In genomic region chr5:60812426-60812825, GRCh38 we compare ENCODE assay signal across 21 cellular contexts. TPM values are rescaled to one million over a fixed set of nuclear protein-coding genes. Genes with fewer than 3 reads are reported as not detected.
A peak's percentile ranks its signal among the peaks of the same experiment; 100 is the strongest.
DNase-seq lines count a peak whose midpoint lies in the region; ATAC-seq, FAIRE-seq and TF ChIP-seq lines count a peak whose summit lies in the region.
"Had no signal": no experiment of that assay in that cellular context is flagged by ENCODE, and none has a peak within 500 bp of the region (broad histone marks: within the 10 kb centered on the region; RNA-seq: fewer than 3 reads in every experiment).

No MANE protein-coding gene starts in this region.

- H4K91ac ChIP-seq in H1 (replicated peaks; ENCODE audit: insufficient read length, low read length) = no peak overlapping the region

- no peaks in the 10 kb centered on the region for H3K23me2 ChIP-seq in H1 (ENCODE audit: low read depth, low read length)

- H4K8ac ChIP-seq in H1 (ENCODE audit: extremely low read depth, insufficient read depth, low read length) = no peak overlapping the region

- H3K9ac ChIP-seq in HepG2 (ENCODE audit: insufficient read depth, low read depth, low read length) (no peak overlapping the region), PC-3 (ENCODE audit: low read length) (no peak overlapping the region), H1 (replicated peaks in 1 of 4; ENCODE audit: extremely low read depth in 1 of 4, low read depth in 3 of 4, low read length in 3 of 4) (no peak overlapping the region)
- H3K9ac ChIP-seq: BLaER1 treated with 17β-estradiol and CSF1 and Interleukin-3, amounts not matched to agents 10 nM and 100 nM had no signal

- H3K56ac ChIP-seq in H1 (replicated peaks; ENCODE audit: insufficient read length, low read depth, low read length) = no peak overlapping the region

- H3K4ac ChIP-seq in H1 (replicated peaks; ENCODE audit: insufficient read length, low read depth, low read length) = no peak overlapping the region

- no peak for FAIRE-seq in HepG2 (lab: Jason Lieb, UNC)
- no peak for FAIRE-seq in H1 (lab: Jason Lieb, UNC)
- FAIRE-seq: A204.1, H54 had no signal

- in situ Hi-C loops in HepG2 (cut with HindIII; ENCODE audit: extremely low pct_ligation_motif_present, low pct_unique_long_range_greater_than_20kb) = loop anchor here (10.0 kb wide), 1 partner anchor 128 kb away; no protein-coding TSS in a partner anchor

- no peaks in the 10 kb centered on the region for H3K9me2 ChIP-seq in PC-3 (replicated peaks; ENCODE audit: low read length)

- H3K36me3 ChIP-seq in HepG2 (replicated peaks in 1 of 2; ENCODE audit: control insufficient read depth in 1 of 2, insufficient read depth in 2 of 2, low read length in 2 of 2) (no peaks in the 10 kb centered on the region), right lobe of liver (no peaks in the 10 kb centered on the region), PC-3 (ENCODE audit: low read depth, low read length) (no peaks in the 10 kb centered on the region), H1 (ENCODE audit: control insufficient read depth in 2 of 4, insufficient read depth in 4 of 4, low read length in 3 of 4) (no peaks in the 10 kb centered on the region)
- H3K36me3 ChIP-seq: BE2C; BLaER1 treated with 17β-estradiol and CSF1 and Interleukin-3, amounts not matched to agents 10 nM and 100 nM; HAP-1 had no signal

- ATAC-seq in HepG2 (peak; percentile 33; the same call in 1 of the 3 replicates), right lobe of liver (no peak), PC-3 (no peak), HG03039 (IDR thresholded peaks at IDR 0.05; ENCODE audit: unreplicated experiment) (no peak)
- ATAC-seq: GM23338 had no signal

- no TSS peak for BruUV-seq in HepG2 (replicated peaks; lab: Mats Ljungman, UMichigan)
- no TSS peak for BruUV-seq in PC-3 (replicated peaks; lab: Mats Ljungman, UMichigan)

- no peak overlapping the region for H2BK15ac ChIP-seq in H1 (ENCODE audit: low read length)

- POLR2A ChIA-PET in HepG2 (lab: Yijun Ruan, JAX) (no interaction called here), PC-3 (lab: Charles Lee; ENCODE audit: unreplicated experiment) (no interaction called here), H1 (lab: Charles Lee; ENCODE audit: partially characterized antibody) (interaction anchor here (0.7 kb wide), 1 partner anchor 13 kb away, joined by 3 read pairs; no protein-coding TSS in a partner anchor)

- no peak for TF ChIP-seq EP300 in HepG2 (IDR thresholded peaks at IDR 0.05; ENCODE audit: low read depth in 2 of 2, low read length in 2 of 2)
- no peak for TF ChIP-seq EP300 in HepG2 (CRISPR knock-in tag; IDR thresholded peaks at IDR 0.05; ENCODE audit: borderline replicate concordance)
- TF ChIP-seq EP300 in H1 (IDR thresholded peaks at IDR 0.05; ENCODE audit: borderline replicate concordance in 1 of 2, low read depth in 2 of 2, low read length in 2 of 2) = no peak

- no peak overlapping the region for H3K18ac ChIP-seq in H1 (ENCODE audit: extremely low read depth, low read length)

- no peak overlapping the region for H2BK12ac ChIP-seq in H1 (ENCODE audit: low read depth, low read length)

- CTCF ChIA-PET in HepG2 (lab: Yijun Ruan, JAX; ENCODE audit: low intra/inter-chr PET ratio, low total read pairs) = no interaction called here
- CTCF ChIA-PET in PC-3 (lab: Charles Lee) = no interaction called here
- CTCF ChIA-PET in H1 (lab: Charles Lee; ENCODE audit: partially characterized antibody) = no interaction called here

- no peak overlapping the region for H2BK120ac ChIP-seq in H1 (replicated peaks; ENCODE audit: low read depth, low read length)

- DNase-seq in HepG2 (ENCODE audit: low spot score) = peak; percentile 4
- DNase-seq in right lobe of liver = no peak
- DNase-seq in PC-3 = peak; percentile 22
- no peak for DNase-seq in H1 (ENCODE audit: low read depth in 1 of 2, low spot score in 2 of 2)
- no peak for DNase-seq in HuH-7.5 (ENCODE audit: low spot score)
- DNase-seq in NCI-H345 (lab: John Stamatoyannopoulos, UW) = no peak
- DNase-seq: ACHN; AML-193; BE2C; CD4-positive, alpha-beta T cell; CD8-positive, alpha-beta memory T cell; DMS153; DND-41; HFFc6 had no signal

- H2BK20ac ChIP-seq in H1 (ENCODE audit: low read length) = no peak overlapping the region

- TF ChIP-seq RAD21 in HepG2 (CRISPR knock-in tag; IDR thresholded peaks at IDR 0.05) = no peak
- no peak for TF ChIP-seq RAD21 in H1 (IDR thresholded peaks at IDR 0.05 in 1 of 2, conservative IDR thresholded peaks at IDR 0.05 in 1 of 2; ENCODE audit: low read depth in 2 of 2, low read length in 2 of 2)

- no peak for TF ChIP-seq POLR2A in HepG2 (IDR thresholded peaks at IDR 0.05; ENCODE audit: insufficient read depth in 1 of 2, low read depth in 2 of 2, low read length in 2 of 2)
- TF ChIP-seq POLR2A in right lobe of liver (IDR thresholded peaks at IDR 0.05) = no peak
- no peak for TF ChIP-seq POLR2A in H1 (IDR thresholded peaks at IDR 0.05; ENCODE audit: control extremely low read depth in 1 of 2, low read depth in 2 of 2, low read length in 2 of 2)

- H2AK5ac ChIP-seq in H1 (ENCODE audit: low read depth, low read length) = 0 out of 2 replicates have a peak overlapping the region, but pooled peaks have one; percentile 42

- H3K4me1 ChIP-seq in HepG2 (ENCODE audit: insufficient read depth, low read length) = peaks cover 44% of the 10 kb centered on the region
- H3K4me1 ChIP-seq in right lobe of liver = no peaks in the 10 kb centered on the region
- H3K4me1 ChIP-seq in PC-3 (ENCODE audit: insufficient read depth, low read length) = peaks cover 22% of the 10 kb centered on the region
- H3K4me1 ChIP-seq in H1 (replicated peaks in 1 of 4; ENCODE audit: control insufficient read depth in 3 of 4, insufficient read depth in 4 of 4, low read length in 3 of 4) = no peaks in the 10 kb centered on the region
- H3K4me1 ChIP-seq: BE2C, HAP-1 had no signal

- H4K5ac ChIP-seq in H1 (ENCODE audit: insufficient read length, low read depth, low read length) = no peak overlapping the region

- H3K27me3 ChIP-seq in HepG2 (ENCODE audit: control insufficient read depth in 1 of 2, insufficient read depth in 2 of 2, low read length in 2 of 2) = no peaks in the 10 kb centered on the region
- H3K27me3 ChIP-seq in right lobe of liver = no peaks in the 10 kb centered on the region
- H3K27me3 ChIP-seq in PC-3 (ENCODE audit: low read length) = no peaks in the 10 kb centered on the region
- H3K27me3 ChIP-seq in H1 (replicated peaks in 1 of 4; ENCODE audit: control insufficient read depth in 3 of 4, extremely low read depth in 1 of 4, insufficient read depth in 3 of 4, low read length in 3 of 4) = no peaks in the 10 kb centered on the region
- H3K27me3 ChIP-seq: BE2C; BLaER1 treated with 17β-estradiol and CSF1 and Interleukin-3, amounts not matched to agents 10 nM and 100 nM had no signal

- H3K4me3 ChIP-seq in HepG2 (replicated peaks in 1 of 3; ENCODE audit: insufficient read depth in 1 of 3, low read depth in 2 of 3, low read length in 3 of 3) = no peak overlapping the region
- no peak overlapping the region for H3K4me3 ChIP-seq in right lobe of liver
- no peak overlapping the region for H3K4me3 ChIP-seq in PC-3 (ENCODE audit: low read length)
- H3K4me3 ChIP-seq in H1 (ENCODE audit: extremely low read depth in 1 of 4, insufficient read depth in 2 of 4, low read depth in 3 of 4, low read length in 4 of 4) = no peak overlapping the region
- H3K4me3 ChIP-seq: BLaER1 treated with 17β-estradiol and CSF1 and Interleukin-3, amounts not matched to agents 10 nM and 100 nM; GM23338; HAP-1 had no signal

- H3K23ac ChIP-seq in H1 (ENCODE audit: insufficient read length) = no peak overlapping the region

- H4K20me1 ChIP-seq in HepG2 (ENCODE audit: insufficient read depth, low read length) (no peaks in the 10 kb centered on the region), PC-3 (ENCODE audit: low read length) (no peaks in the 10 kb centered on the region), H1 (replicated peaks in 1 of 2; ENCODE audit: control insufficient read depth in 1 of 2, insufficient read depth in 2 of 2, low read length in 2 of 2) (no peaks in the 10 kb centered on the region)
- H4K20me1 ChIP-seq: BLaER1 treated with 17β-estradiol and CSF1 and Interleukin-3, amounts not matched to agents 10 nM and 100 nM had no signal

- H2BK5ac ChIP-seq in H1 (ENCODE audit: low read depth, low read length) = no peak overlapping the region

- no peaks in the 10 kb centered on the region for H3K79me1 ChIP-seq in H1 (ENCODE audit: low read depth, low read length)

- H3K14ac ChIP-seq in H1 (ENCODE audit: insufficient read length) = no peak overlapping the region

- H3K4me2 ChIP-seq in HepG2 (ENCODE audit: low read depth, low read length) (no peak overlapping the region), PC-3 (ENCODE audit: low read length) (no peak overlapping the region), H1 (ENCODE audit: insufficient read depth in 1 of 2, low read depth in 2 of 2, low read length in 2 of 2) (no peak overlapping the region)
- H3K4me2 ChIP-seq: BLaER1 treated with 17β-estradiol and CSF1 and Interleukin-3, amounts not matched to agents 10 nM and 100 nM; GM23338 had no signal

- no peak overlapping the region for H3K27ac ChIP-seq in HepG2 (ENCODE audit: extremely low read length, insufficient read depth, low read length)
- H3K27ac ChIP-seq in right lobe of liver = no peak overlapping the region
- no peak overlapping the region for H3K27ac ChIP-seq in PC-3 (ENCODE audit: low read length)
- H3K27ac ChIP-seq in H1 (ENCODE audit: low read depth, low read length) = no peak overlapping the region
- H3K27ac ChIP-seq: 22Rv1; BLaER1 treated with 17β-estradiol and CSF1 and Interleukin-3, amounts not matched to agents 10 nM and 100 nM had no signal

- no peak overlapping the region for H2AFZ ChIP-seq in HepG2 (ENCODE audit: low read length)
- no peak overlapping the region for H2AFZ ChIP-seq in PC-3 (ENCODE audit: low read length)
- H2AFZ ChIP-seq in H1 (ENCODE audit: low read length) = no peak overlapping the region
- H2AFZ ChIP-seq: GM23338 had no signal

- no peaks in the 10 kb centered on the region for H3F3A ChIP-seq in PC-3 (ENCODE audit: low read length, unreplicated experiment)

- intact Hi-C loops in HepG2 (cut with micrococcal nuclease; ENCODE audit: unreplicated experiment) (no loop called here), right lobe of liver (cut with DNase I) (no loop called here), PC-3 (cut with micrococcal nuclease) (no loop called here)

- TF ChIP-seq CTCF in HepG2 (CRISPR knock-in tag; IDR thresholded peaks at IDR 0.05) (no peak), right lobe of liver (IDR thresholded peaks at IDR 0.05) (no peak), PC-3 (conservative IDR thresholded peaks at IDR 0.05; ENCODE audit: low read depth, low read length) (no peak), H1 (IDR thresholded peaks at IDR 0.05; ENCODE audit: control extremely low read depth in 1 of 3, insufficient read depth in 1 of 3, low read depth in 1 of 3, low read length in 3 of 3) (no peak)

- H3K79me2 ChIP-seq in HepG2 (ENCODE audit: insufficient read depth, low read length) = no peaks in the 10 kb centered on the region
- no peaks in the 10 kb centered on the region for H3K79me2 ChIP-seq in PC-3 (ENCODE audit: low read length)
- no peaks in the 10 kb centered on the region; a peak in 1 of 4 replicates for H3K79me2 ChIP-seq in H1 (ENCODE audit: control insufficient read depth in 1 of 2, insufficient read depth in 2 of 2, low read length in 2 of 2)

- H3K9me3 ChIP-seq in HepG2 (ENCODE audit: low read length) = no peaks in the 10 kb centered on the region
- H3K9me3 ChIP-seq in right lobe of liver = no peaks in the 10 kb centered on the region
- H3K9me3 ChIP-seq in PC-3 (ENCODE audit: low read length) = no peaks in the 10 kb centered on the region
- H3K9me3 ChIP-seq in H1 (ENCODE audit: insufficient read depth in 2 of 2, low read depth in 1 of 2, low read length in 1 of 2) = no peaks in the 10 kb centered on the region
- H3K9me3 ChIP-seq: BE2C; BLaER1 treated with 17β-estradiol and CSF1 and Interleukin-3, amounts not matched to agents 10 nM and 100 nM; HAP-1 had no signal

RNA-seq across cellular contexts. Expression of gene ELOVL7, which starts 31.6 kb away (rescaled TPM):
- total RNA-seq in HepG2 (2016; rRNA removed; fragmentation: Illumina TruSeq; extraction: Trizol) (5.1 and 7.3 TPM in 2 replicates), right lobe of liver (1 to 10 TPM in 1 of 6 experiments, under 1 TPM in 5; 0.19 to 1.2 (median 0.63) TPM), PC-3 (2014; rRNA removed) (0.69 and 1.2 TPM in 2 replicates)
- 0.40 and 1.1 TPM in 2 replicates for total RNA-seq in HepG2 (2016; cell fraction: cytosol; rRNA removed; fragmentation: Illumina TruSeq; extraction: Trizol; ENCODE audit: low read depth)
- 4.3 and 8.0 TPM in 2 replicates for total RNA-seq in HepG2 (2016; cell fraction: insoluble cytoplasmic fraction; rRNA removed; fragmentation: Illumina TruSeq; extraction: Trizol)
- total RNA-seq in HepG2 (2016; cell fraction: membrane; rRNA removed; fragmentation: Illumina TruSeq; extraction: Trizol) = 2.5 and 3.4 TPM in 2 replicates
- total RNA-seq in HepG2 (2016; cell fraction: nucleus; rRNA removed; fragmentation: Illumina TruSeq; extraction: Trizol) = 8.0 TPM in 2 replicates
- polyA plus RNA-seq in HepG2 (2011; rRNA removed) (4.5 and 4.7 TPM in 2 replicates), H1 (2011; rRNA removed) (2.5 and 3.1 TPM in 2 replicates)
- 2.0 and 3.0 TPM in 2 replicates for polyA plus RNA-seq in HepG2 (2011; cell fraction: cytosol; rRNA removed)
- polyA plus RNA-seq in HepG2 (2011; cell fraction: nucleus; rRNA removed) = 1.8 and 2.0 TPM in 2 replicates
- 3.1 and 3.4 TPM in 2 replicates for polyA plus RNA-seq in HepG2 (2012)
- polyA plus RNA-seq in HepG2 (2016; cell fraction: cytosol; fragmentation: Illumina TruSeq; extraction: Trizol; ENCODE audit: low read depth) = 0.42 and 0.61 TPM in 2 replicates
- polyA plus RNA-seq in HepG2 (2016; cell fraction: insoluble cytoplasmic fraction; fragmentation: Illumina TruSeq; extraction: Trizol; ENCODE audit: low read depth) = 4.1 and 5.1 TPM in 2 replicates
- polyA plus RNA-seq in HepG2 (2016; cell fraction: membrane; fragmentation: Illumina TruSeq; extraction: Trizol; ENCODE audit: low read depth) = 1.4 and 1.7 TPM in 2 replicates
- polyA plus RNA-seq in HepG2 (2016; cell fraction: nucleus; fragmentation: Illumina TruSeq; extraction: Trizol; ENCODE audit: insufficient read depth, low read depth) = 8.6 and 10.3 TPM in 2 replicates
- polyA minus RNA-seq in HepG2 (2011; rRNA and poly(A)+ RNA removed; ENCODE audit: low replicate concordance) = 4.1 and 5.9 TPM in 2 replicates
- 3.6 and 4.6 TPM in 2 replicates for polyA minus RNA-seq in HepG2 (2011; cell fraction: cytosol; rRNA and poly(A)+ RNA removed)
- 2.7 and 5.0 TPM in 2 replicates for polyA minus RNA-seq in HepG2 (2011; cell fraction: nucleus; rRNA and poly(A)+ RNA removed)
- 5.1 and 6.5 TPM in 2 replicates for total RNA-seq in H1 (2021; fragmentation: NEBNext Ultra II Directional; extraction: Animal tissue kit (Norgen Biotek cat#: 25700))
- 3.6 TPM for polyA plus RNA-seq in H1 (2011; cell fraction: cytosol; rRNA removed)
- 3.9 TPM for polyA plus RNA-seq in H1 (2011; cell fraction: nucleus; rRNA removed)
- 3.7 to 6.3 TPM (median 4.5 TPM) in 4 replicates for polyA plus RNA-seq in H1 (2012, experiment 1 of 2)
- 0.34 TPM for polyA plus RNA-seq in H1 (2012, experiment 2 of 2)
- polyA plus RNA-seq in H1 (2013, experiment 1 of 2) = 7.2 TPM
- polyA plus RNA-seq in H1 (2013, experiment 2 of 2) = 7.4 TPM
- polyA minus RNA-seq in H1 (2011; rRNA and poly(A)+ RNA removed) = 8.9 and 12.9 TPM in 2 replicates
- polyA minus RNA-seq in H1 (2011; cell fraction: cytosol; rRNA and poly(A)+ RNA removed) = 5.9 TPM
- 8.2 TPM for polyA minus RNA-seq in H1 (2011; cell fraction: nucleus; rRNA and poly(A)+ RNA removed)
- total RNA-seq: CD4-positive, alpha-beta T cell had no signal
- polyA plus RNA-seq: CD8-positive, alpha-beta memory T cell had no signal

Comparison
In these comparisons a context has a peak if more than half of its experiments do, and no peak if none do; other contexts are left out.
1. DNase-seq: peak in HepG2 (single experiment) and PC-3 (single experiment); none in right lobe of liver (0 of 3), H1 (0 of 2), HuH-7.5 (single experiment) and NCI-H345 (single experiment).